ENCODE assay signal across 24 cellular contexts in genomic region chr17:4090898-4091297, GRCh38. TPM values are rescaled to one million over a fixed set of nuclear protein-coding genes. Genes with fewer than 3 reads are reported as not detected.
A peak's percentile ranks its signal among the peaks of the same experiment; 100 is the strongest.
DNase-seq lines count a peak whose midpoint lies in the region; ATAC-seq lines count a peak whose summit lies in the region.
"Had no signal": no experiment of that assay in that cellular context is flagged by ENCODE, and none has a peak within 500 bp of the region (broad histone marks: within the 10 kb centered on the region; RNA-seq: fewer than 3 reads in every experiment).

No MANE protein-coding gene starts in this region.

- DNase-seq in MG63: peak; percentile 27
- no peak for DNase-seq in caudate nucleus (lab: John Stamatoyannopoulos, UW)
- DNase-seq in iris pigment epithelial cell (ENCODE audit: low read depth): peak; percentile 18
- DNase-seq in activated T-cell treated with anti-CD3 and anti-CD28 coated beads for 4 hours: no peak
- no peak for DNase-seq in activated naive CD4-positive, alpha-beta T cell treated with Interleukin-2 at 50 U/mL for 16 hours
- DNase-seq: activated CD4-positive, alpha-beta T cell treated with anti-CD3 and anti-CD28 coated beads for 4 hours; activated CD8-positive, alpha-beta memory T cell treated with anti-CD3 and anti-CD28 coated beads for 24 hours; activated T-cell treated with anti-CD3 and anti-CD28 coated beads, Interleukin-2, amount 50 U/mL, for 24 hours; COR-L47; DMS79; H7; Karpas-422; NCI-H1048; NCI-H1930; NCI-H69; posterior cingulate gyrus; right lobe of liver; SK-N-SH; stimulated activated CD4-positive, alpha-beta T cell treated with anti-CD3 and anti-CD28 coated beads, Interleukin-15, amount 100 ng/mL, for 24 hours had no signal

- no peaks in the 10 kb centered on the region for H3K9me3 ChIP-seq in MG63
- H3K9me3 ChIP-seq: adrenal gland, gastroesophageal sphincter, right lobe of liver, SK-N-SH had no signal

- H3K4me3 ChIP-seq in MG63: no peak overlapping the region
- H3K4me3 ChIP-seq: adrenal gland, gastroesophageal sphincter, GM12878, right lobe of liver had no signal

- ATAC-seq in HG03025 (IDR thresholded peaks at IDR 0.05; ENCODE audit: low FRiP score, unreplicated experiment) (no peak), GM18909 (IDR thresholded peaks at IDR 0.05; ENCODE audit: poor library complexity, unreplicated experiment) (no peak)
- ATAC-seq: gastroesophageal sphincter, GM12878 had no signal

- peak overlapping the region; percentile 58 for H3K27ac ChIP-seq in caudate nucleus (ENCODE audit: low read depth, low read length)
- H3K27ac ChIP-seq: adrenal gland, gastroesophageal sphincter, right lobe of liver had no signal

- peaks cover 20% of the 10 kb centered on the region for H3K36me3 ChIP-seq in MG63

- no peaks in the 10 kb centered on the region for H3K27me3 ChIP-seq in MG63
- H3K27me3 ChIP-seq: adrenal gland, gastroesophageal sphincter, right lobe of liver had no signal

RNA-seq across cellular contexts. Expression of gene ZZEF1, which starts 51.9 kb away (rescaled TPM):
- 7.6 and 15.3 TPM in 2 replicates for total RNA-seq in MG63 (2014; rRNA removed; shearing (Covaris generic); ENCODE audit: low replicate concordance)

RNA-seq across cellular contexts. Expression of gene CYB5D2, which starts 52.1 kb away (rescaled TPM):
- 10.3 and 26.3 TPM in 2 replicates for total RNA-seq in MG63 (2014; rRNA removed; shearing (Covaris generic); ENCODE audit: low replicate concordance)

Comparison
In these comparisons a context has a peak if more than half of its experiments do, and no peak if none do; other contexts are left out.
1. DNase-seq: peak in MG63 (single experiment) and iris pigment epithelial cell (single experiment); none in caudate nucleus (0 of 61), activated T-cell treated with anti-CD3 and anti-CD28 coated beads for 4 hours (single experiment) and activated naive CD4-positive, alpha-beta T cell treated with Interleukin-2 at 50 U/mL for 16 hours (single experiment).